19 cellular contexts compared by ENCODE assay signal in genomic region chr16:367333-367903, GRCh38. TPM values are rescaled to one million over a fixed set of nuclear protein-coding genes. Genes with fewer than 3 reads are reported as not detected.
DNase-seq lines count a peak whose midpoint lies in the region; ATAC-seq and TF ChIP-seq lines count a peak whose summit lies in the region.
"Had no signal": no experiment of that assay in that cellular context is flagged by ENCODE, and none has a peak within 500 bp of the region (broad histone marks: within the 10 kb centered on the region; RNA-seq: fewer than 3 reads in every experiment).

No MANE protein-coding gene starts in this region.

- DNase-seq in activated CD4-positive, alpha-beta T cell treated with anti-CD3 and anti-CD28 coated beads, Interleukin-2, amount 10 ng/mL, durations not matched to agents 7 days and 5 days, result no peak
- no peak for DNase-seq in activated CD4-positive, alpha-beta T cell treated with anti-CD3 and anti-CD28 coated beads, Interleukin-2, amount 50 U/mL, for 48 hours
- DNase-seq in WTC11 (ENCODE audit: low spot score) (no peak), Karpas-422 (no peak)
- DNase-seq in stimulated activated effector memory CD8-positive, alpha-beta T cell treated with anti-CD3 and anti-CD28 coated beads, Interleukin-12 subunit alpha, Interleukin-12 subunit beta, amount 100 ng/mL, for 72 hours (ENCODE audit: low spot score in 2 of 2), result no peak
- DNase-seq: 8988T; DMS79; HCEC 1CT; NCI-H1092 treated with DMSO at 0.1 percent for 48 hours; NCI-H187; NCI-H69; NK-92 treated with Interleukin-12 subunit alpha and Interleukin-12 subunit beta, amount 100 ng/mL, for 24 hours; PC-9; SHP77 had no signal

- H3K27ac Mint-ChIP-seq in activated CD4-positive, alpha-beta T cell treated with anti-CD3 and anti-CD28 coated beads, Interleukin-2, amount 10 ng/mL, durations not matched to agents 7 days and 5 days, result no peak overlapping the region
- peak overlapping the region; percentile 53; the same call in 1 of the 2 replicates for H3K27ac Mint-ChIP-seq in WTC11
- no peak overlapping the region for H3K27ac Mint-ChIP-seq in nephron
- no peak overlapping the region for H3K27ac Mint-ChIP-seq in stimulated activated effector memory CD8-positive, alpha-beta T cell treated with anti-CD3 and anti-CD28 coated beads, Interleukin-12 subunit alpha, Interleukin-12 subunit beta, amount 100 ng/mL, for 72 hours

- peak overlapping the region; percentile 34 for H3K4me3 Mint-ChIP-seq in activated CD4-positive, alpha-beta T cell treated with anti-CD3 and anti-CD28 coated beads, Interleukin-2, amount 10 ng/mL, durations not matched to agents 7 days and 5 days
- H3K4me3 Mint-ChIP-seq in WTC11 (no peak overlapping the region), nephron (peak overlapping the region; percentile 48 to 68 (median 64))
- H3K4me3 Mint-ChIP-seq in stimulated activated effector memory CD8-positive, alpha-beta T cell treated with anti-CD3 and anti-CD28 coated beads, Interleukin-12 subunit alpha, Interleukin-12 subunit beta, amount 100 ng/mL, for 72 hours, result no peak overlapping the region

- peak overlapping the region; percentile 86 for H3K4me2 ChIP-seq in BLaER1
- no peak overlapping the region for H3K4me2 ChIP-seq in Karpas-422 (ENCODE audit: low read depth, low read length, poor library complexity, severe bottlenecking)
- H3K4me2 ChIP-seq: PC-9 had no signal

- H3K4me3 ChIP-seq in BLaER1, result no peak overlapping the region
- H3K4me3 ChIP-seq in Karpas-422 (ENCODE audit: low read length), result no peak overlapping the region
- H3K4me3 ChIP-seq: GM12878, PC-9 had no signal

- H3K36me3 ChIP-seq in BLaER1 (peaks cover 38% of the 10 kb centered on the region), Karpas-422 (ENCODE audit: insufficient read depth, low read length) (peaks cover 8% of the 10 kb centered on the region; the same call in 1 of the 2 replicates)

- H3K36me3 Mint-ChIP-seq in activated CD4-positive, alpha-beta T cell treated with anti-CD3 and anti-CD28 coated beads, Interleukin-2, amount 10 ng/mL, durations not matched to agents 7 days and 5 days (ENCODE audit: low read depth), result peaks cover 12% of the 10 kb centered on the region
- H3K36me3 Mint-ChIP-seq in WTC11, result peaks cover 19% of the 10 kb centered on the region
- H3K36me3 Mint-ChIP-seq in nephron (ENCODE audit: low read depth), result peaks cover 7% of the 10 kb centered on the region
- H3K36me3 Mint-ChIP-seq in stimulated activated effector memory CD8-positive, alpha-beta T cell treated with anti-CD3 and anti-CD28 coated beads, Interleukin-12 subunit alpha, Interleukin-12 subunit beta, amount 100 ng/mL, for 72 hours, result peaks cover 24% of the 10 kb centered on the region

- H3K9me3 Mint-ChIP-seq in activated CD4-positive, alpha-beta T cell treated with anti-CD3 and anti-CD28 coated beads, Interleukin-2, amount 10 ng/mL, durations not matched to agents 7 days and 5 days, result no peaks in the 10 kb centered on the region
- H3K9me3 Mint-ChIP-seq in WTC11 (no peaks in the 10 kb centered on the region), nephron (no peaks in the 10 kb centered on the region)
- H3K9me3 Mint-ChIP-seq in stimulated activated effector memory CD8-positive, alpha-beta T cell treated with anti-CD3 and anti-CD28 coated beads, Interleukin-12 subunit alpha, Interleukin-12 subunit beta, amount 100 ng/mL, for 72 hours, result no peaks in the 10 kb centered on the region

- ATAC-seq in WTC11 (no peak), HG02840 (IDR thresholded peaks at IDR 0.05; ENCODE audit: low FRiP score, unreplicated experiment) (no peak)
- ATAC-seq in stimulated activated effector memory CD8-positive, alpha-beta T cell treated with anti-CD3 and anti-CD28 coated beads, Interleukin-12 subunit alpha, Interleukin-12 subunit beta, amount 100 ng/mL, for 72 hours, result no peak
- ATAC-seq: GM12878 had no signal

- H3K9ac ChIP-seq in BLaER1 (0 out of 2 replicates have a peak overlapping the region, but pooled peaks have one; percentile 32), Karpas-422 (ENCODE audit: low read length) (no peak overlapping the region)

- H3K27me3 Mint-ChIP-seq in activated CD4-positive, alpha-beta T cell treated with anti-CD3 and anti-CD28 coated beads, Interleukin-2, amount 10 ng/mL, durations not matched to agents 7 days and 5 days, result no peaks in the 10 kb centered on the region
- H3K27me3 Mint-ChIP-seq in WTC11 (ENCODE audit: low read depth), result no peaks in the 10 kb centered on the region
- peaks cover under 1% of the 10 kb centered on the region for H3K27me3 Mint-ChIP-seq in nephron (ENCODE audit: low read depth)

- H3K9me3 ChIP-seq in BLaER1 (no peaks in the 10 kb centered on the region), Karpas-422 (ENCODE audit: low read length) (no peaks in the 10 kb centered on the region)

- H3K27ac ChIP-seq in BLaER1, result peak overlapping the region; percentile 18; the same call in 1 of the 2 replicates
- no peak overlapping the region for H3K27ac ChIP-seq in Karpas-422 (ENCODE audit: low read length)
- H3K27ac ChIP-seq: C4-2B, PC-9 had no signal

- H3K4me1 Mint-ChIP-seq in activated CD4-positive, alpha-beta T cell treated with anti-CD3 and anti-CD28 coated beads, Interleukin-2, amount 10 ng/mL, durations not matched to agents 7 days and 5 days, result peaks cover 21% of the 10 kb centered on the region
- H3K4me1 Mint-ChIP-seq in WTC11 (peaks cover 11% of the 10 kb centered on the region), nephron (peaks cover 13% of the 10 kb centered on the region)
- H3K4me1 Mint-ChIP-seq in stimulated activated effector memory CD8-positive, alpha-beta T cell treated with anti-CD3 and anti-CD28 coated beads, Interleukin-12 subunit alpha, Interleukin-12 subunit beta, amount 100 ng/mL, for 72 hours, result peaks cover 23% of the 10 kb centered on the region

- H2AFZ ChIP-seq in Karpas-422 (ENCODE audit: low read length), result no peak overlapping the region
- H2AFZ ChIP-seq: PC-9 had no signal

- CTCF ChIA-PET in activated CD4-positive, alpha-beta T cell treated with anti-CD3 and anti-CD28 coated beads, Interleukin-2, amount 10 ng/mL, durations not matched to agents 7 days and 5 days (lab: Charles Lee), result interaction anchor here (1.5 to 2.4 kb wide), 2 partner anchors 260 to 301 kb away, joined by 4 to 7 read pairs; no protein-coding TSS in a partner anchor
- CTCF ChIA-PET in WTC11 (lab: Charles Lee), result interaction anchor here (1.1 kb wide), 1 partner anchor 14 kb away, joined by 4 read pairs; no protein-coding TSS in a partner anchor

- no peaks in the 10 kb centered on the region; the same call in 1 of the 2 replicates for H3K79me2 ChIP-seq in Karpas-422 (ENCODE audit: low read length)

- POLR2A ChIA-PET in activated CD4-positive, alpha-beta T cell treated with anti-CD3 and anti-CD28 coated beads, Interleukin-2, amount 10 ng/mL, durations not matched to agents 7 days and 5 days (lab: Charles Lee), result no interaction called here
- POLR2A ChIA-PET in WTC11 (lab: Charles Lee), result no interaction called here

- H4K20me1 ChIP-seq in BLaER1 (peaks cover 34% of the 10 kb centered on the region), Karpas-422 (ENCODE audit: insufficient read depth, low read depth, low read length) (peaks cover 5% of the 10 kb centered on the region; the same call in 1 of the 2 replicates)

- no peaks in the 10 kb centered on the region for H3K9me2 ChIP-seq in Karpas-422 (replicated peaks; ENCODE audit: insufficient read depth, low read length)

- H3K4me1 ChIP-seq in BLaER1 (peaks cover 86% of the 10 kb centered on the region), Karpas-422 (ENCODE audit: low read length) (peaks cover 34% of the 10 kb centered on the region)

- no peak for TF ChIP-seq CTCF in WTC11 (IDR thresholded peaks at IDR 0.05)
- no peak for TF ChIP-seq CTCF in nephron (IDR thresholded peaks at IDR 0.05; ENCODE audit: unreplicated experiment in 3 of 3)

- no peaks in the 10 kb centered on the region for H3K27me3 ChIP-seq in BLaER1
- H3K27me3 ChIP-seq in Karpas-422 (ENCODE audit: low read length), result no peaks in the 10 kb centered on the region

TF ChIP-seq in WTC11, 78 proteins besides CTCF, POLR2A, EP300 and RAD21 (continues in another document):
- TF ChIP-seq NFATC4 (CRISPR knock-in tag; IDR thresholded peaks at IDR 0.05), result no peak
- TF ChIP-seq SMAD4 (CRISPR knock-in tag; IDR thresholded peaks at IDR 0.05), result no peak
- no peak for TF ChIP-seq SP1 (CRISPR knock-in tag; conservative IDR thresholded peaks at IDR 0.05)
- TF ChIP-seq NFYB (CRISPR knock-in tag; conservative IDR thresholded peaks at IDR 0.05; ENCODE audit: low read depth), result no peak
- no peak for TF ChIP-seq TEAD4 (CRISPR knock-in tag; IDR thresholded peaks at IDR 0.05)

RNA-seq across cellular contexts. Expression of gene MRPL28, which starts 2.9 kb away (rescaled TPM):
- 10 to 100 TPM; 78.4 to 80.0 TPM for total RNA-seq in activated CD4-positive, alpha-beta T cell treated with anti-CD3 and anti-CD28 coated beads, Interleukin-2, amount 10 ng/mL, durations not matched to agents 7 days and 5 days
- total RNA-seq in WTC11 (2021), result 119 to 144 TPM (median 140 TPM) in 3 replicates
- total RNA-seq in Karpas-422 (2014; rRNA removed; shearing (Covaris generic); ENCODE audit: low replicate concordance), result 38.1 and 103 TPM in 2 replicates

RNA-seq across cellular contexts. Expression of gene PGAP6, which starts 14.4 kb away (rescaled TPM):
- total RNA-seq in activated CD4-positive, alpha-beta T cell treated with anti-CD3 and anti-CD28 coated beads, Interleukin-2, amount 10 ng/mL, durations not matched to agents 7 days and 5 days, result 10 to 100 TPM; 85.2 to 99.2 TPM
- total RNA-seq in WTC11 (2021), result 104 to 108 TPM (median 107 TPM) in 3 replicates
- 50.0 and 58.1 TPM in 2 replicates for total RNA-seq in Karpas-422 (2014; rRNA removed; shearing (Covaris generic); ENCODE audit: low replicate concordance)

RNA-seq across cellular contexts. Expression of gene AXIN1, which starts 14.9 kb away (rescaled TPM):
- 10 to 100 TPM; 25.5 to 30.6 TPM for total RNA-seq in activated CD4-positive, alpha-beta T cell treated with anti-CD3 and anti-CD28 coated beads, Interleukin-2, amount 10 ng/mL, durations not matched to agents 7 days and 5 days
- 48.0 to 50.3 TPM (median 48.9 TPM) in 3 replicates for total RNA-seq in WTC11 (2021)
- total RNA-seq in Karpas-422 (2014; rRNA removed; shearing (Covaris generic); ENCODE audit: low replicate concordance), result 14.6 and 46.4 TPM in 2 replicates

RNA-seq across cellular contexts. Expression of gene NME4, which starts 29.6 kb away (rescaled TPM):
- total RNA-seq in activated CD4-positive, alpha-beta T cell treated with anti-CD3 and anti-CD28 coated beads, Interleukin-2, amount 10 ng/mL, durations not matched to agents 7 days and 5 days, result 10 to 100 TPM; 27.0 to 30.9 TPM
- total RNA-seq in WTC11 (2021), result 467 to 550 TPM (median 535 TPM) in 3 replicates
- total RNA-seq in Karpas-422 (2014; rRNA removed; shearing (Covaris generic); ENCODE audit: low replicate concordance), result 102 and 190 TPM in 2 replicates

RNA-seq across cellular contexts. Expression of gene DECR2, which starts 34.3 kb away (rescaled TPM):
- total RNA-seq in activated CD4-positive, alpha-beta T cell treated with anti-CD3 and anti-CD28 coated beads, Interleukin-2, amount 10 ng/mL, durations not matched to agents 7 days and 5 days, result 1 to 10 TPM; 5.3 to 6.9 TPM
- total RNA-seq in WTC11 (2021), result 37.8 to 43.6 TPM (median 40.7 TPM) in 3 replicates
- 5.3 and 10.4 TPM in 2 replicates for total RNA-seq in Karpas-422 (2014; rRNA removed; shearing (Covaris generic); ENCODE audit: low replicate concordance)

Comparison
In these comparisons a context has a peak if more than half of its experiments do, and no peak if none do; other contexts are left out.
1. H3K4me3 Mint-ChIP-seq: peak in activated CD4-positive, alpha-beta T cell treated with anti-CD3 and anti-CD28 coated beads, Interleukin-2, amount 10 ng/mL, durations not matched to agents 7 days and 5 days (single experiment) and nephron (3 of 3); none in WTC11 (single experiment) and stimulated activated effector memory CD8-positive, alpha-beta T cell treated with anti-CD3 and anti-CD28 coated beads, Interleukin-12 subunit alpha, Interleukin-12 subunit beta, amount 100 ng/mL, for 72 hours (single experiment).